14 cellular contexts compared by ENCODE assay signal in genomic region chr9:104092192-104092591, GRCh38. TPM values are rescaled to one million over a fixed set of nuclear protein-coding genes. Genes with fewer than 3 reads are reported as not detected.
DNase-seq lines count a peak whose midpoint lies in the region; ATAC-seq, FAIRE-seq and TF ChIP-seq lines count a peak whose summit lies in the region.
"Had no signal": no experiment of that assay in that cellular context is flagged by ENCODE, and none has a peak within 500 bp of the region (broad histone marks: within the 10 kb centered on the region; RNA-seq: fewer than 3 reads in every experiment).

No MANE protein-coding gene starts in this region.

- H3K23ac ChIP-seq in IMR-90 (ENCODE audit: low read depth, low read length) = peak overlapping the region; percentile 16; the same call in 1 of the 2 replicates

- no peak overlapping the region for H3K18ac ChIP-seq in IMR-90 (ENCODE audit: low read depth, low read length)

- H3K4me3 Mint-ChIP-seq in neural crest cell = peak overlapping the region; percentile 100
- H3K4me3 Mint-ChIP-seq: dendritic cell treated with granulocyte-macrophage colony-stimulating factor and Interleukin-4, amounts not matched to agents 40 ng/mL and 50 ng/mL, for 4 days had no signal

- peak overlapping the region in 1 of 2 experiments; percentile 41; a peak in 2 of 4 replicates for H4K8ac ChIP-seq in IMR-90 (ENCODE audit: low read depth in 2 of 2, low read length in 2 of 2)

- SMC1A ChIA-PET in GM12878 (lab: Charles Lee; ENCODE audit: uncharacterized antibody, unreplicated experiment) = interaction anchor here (0.7 to 3.1 kb wide), 5 partner anchors 18 to 402 kb away, joined by 3 to 11 read pairs (median 3); no protein-coding TSS in a partner anchor

- H3K9me1 ChIP-seq in IMR-90 (ENCODE audit: insufficient read depth, low read length) = no peaks in the 10 kb centered on the region; the same call in 1 of the 2 replicates

- RAD21 ChIA-PET in GM12878 (lab: Charles Lee; ENCODE audit: unreplicated experiment) = interaction anchor here (0.8 to 1.5 kb wide), 3 partner anchors 10 to 302 kb away, joined by 3 to 4 read pairs (median 3); no protein-coding TSS in a partner anchor

- CTCF ChIA-PET in IMR-90 (lab: Yijun Ruan, JAX) (interaction anchor here (0.6 to 2.0 kb wide), 5 partner anchors 10 to 41 kb away, joined by 3 to 6 read pairs (median 4); no protein-coding TSS in a partner anchor), GM12878 (lab: Yijun Ruan, JAX) (interaction anchor here (0.7 to 3.2 kb wide), 6 partner anchors 10 to 776 kb away, joined by 3 to 10 read pairs (median 4); no protein-coding TSS in a partner anchor)

- intact Hi-C loops in IMR-90 (cut with micrococcal nuclease) (loop anchor here (5.0 kb wide), 1 partner anchor 655 kb away; the partner anchor contains the start of gene NIPSNAP3A), GM12878 (cut with micrococcal nuclease; ENCODE audit: unreplicated experiment) (loop anchor here (5.0 kb wide), 2 partner anchors 305 to 655 kb away; partner anchors contain the start of gene NIPSNAP3A), lower leg skin (cut with DNase I; ENCODE audit: low total_unique reads) (no loop called here)

- POLR2A ChIA-PET in IMR-90 (lab: Charles Lee; ENCODE audit: unreplicated experiment) (no interaction called here), GM12878 (lab: Charles Lee) (no interaction called here)

- 0 out of 3 replicates have a peak overlapping the region, but pooled peaks have one; percentile 52 for H2BK15ac ChIP-seq in IMR-90 (ENCODE audit: low read depth, low read length)

- FAIRE-seq in GM12878 (lab: Jason Lieb, UNC) (no peak), RCC 7860 (lab: Jason Lieb, UNC) (no peak)
- FAIRE-seq: GM18507 had no signal

- no peaks in the 10 kb centered on the region for H4K20me1 ChIP-seq in IMR-90 (ENCODE audit: insufficient read depth, low read length)
- no peaks in the 10 kb centered on the region for H4K20me1 ChIP-seq in GM12878 (ENCODE audit: control insufficient read depth, insufficient read depth)

- no peak overlapping the region; the same call in 1 of the 2 replicates for H3K14ac ChIP-seq in IMR-90 (replicated peaks; ENCODE audit: low read depth, low read length)

- H3K79me2 ChIP-seq in GM12878 (ENCODE audit: control insufficient read depth, insufficient read depth, low read length) = peaks cover 34% of the 10 kb centered on the region

- whole genome bisulfite sequencing in IMR-90 (ENCODE audit: extremely low coverage in 2 of 2, insufficient read length in 1 of 2), 2 experiments = no CpG with 5 or more reads among the region's 2 CpGs
- 86% methylated on average over 2 of the region's 2 CpGs for WGBS in GM12878 (ENCODE audit: insufficient coverage, insufficient replicate concordance, low lambda C conversion rate, missing lambda C conversion rate)
- WGBS in lower leg skin, 2 donors = 50 to 71% methylated on average over 2 of the region's 2 CpGs

- no peaks in the 10 kb centered on the region for H3K9me3 ChIP-seq in IMR-90 (ENCODE audit: control insufficient read depth, insufficient read depth, low read length)
- H3K9me3 ChIP-seq in GM12878 (replicated peaks; ENCODE audit: control insufficient read depth, insufficient read depth, low read length) = no peaks in the 10 kb centered on the region; the same call in 2 of the 3 replicates

- no peaks in the 10 kb centered on the region for H3K36me3 ChIP-seq in IMR-90 (ENCODE audit: control insufficient read depth, insufficient read depth, low read length)
- H3K36me3 ChIP-seq in GM12878 (ENCODE audit: control insufficient read depth in 2 of 2, insufficient read depth in 2 of 2, low read length in 1 of 2) = no peaks in the 10 kb centered on the region

- TF ChIP-seq RAD21 in IMR-90 (IDR thresholded peaks at IDR 0.05; ENCODE audit: low read length) = no peak
- TF ChIP-seq RAD21 in GM12878 (IDR thresholded peaks at IDR 0.05; ENCODE audit: insufficient read depth, low read depth, low read length) = no peak

- no peak overlapping the region for H3K56ac ChIP-seq in IMR-90 (ENCODE audit: extremely low read depth, insufficient read depth, low read length)

- in situ Hi-C loops in IMR-90 (cut with MboI; ENCODE audit: low sequenced_read_pairs) (no loop called here), GM12878 (cut with MboI) (no loop called here)

- no peak overlapping the region for H2BK20ac ChIP-seq in IMR-90 (ENCODE audit: low read depth, low read length)

- H3K4ac ChIP-seq in IMR-90 (ENCODE audit: low read depth, low read length) = no peak overlapping the region

- peaks cover 1% of the 10 kb centered on the region for H3K27me3 Mint-ChIP-seq in neural crest cell (ENCODE audit: low read depth)

- no peak for TF ChIP-seq CTCF in IMR-90 (conservative IDR thresholded peaks at IDR 0.05; ENCODE audit: low read depth, low read length)
- no peak for TF ChIP-seq CTCF in GM12878 (IDR thresholded peaks at IDR 0.05 in 2 of 3, conservative IDR thresholded peaks at IDR 0.05 in 1 of 3; ENCODE audit: control insufficient read depth in 2 of 3, extremely low read depth in 1 of 3, insufficient read depth in 1 of 3, low read depth in 3 of 3, low read length in 3 of 3)
- TF ChIP-seq CTCF in neural crest cell (conservative IDR thresholded peaks at IDR 0.05) = no peak
- no peak for TF ChIP-seq CTCF in lower leg skin (IDR thresholded peaks at IDR 0.05)

- DNase-seq in NCI-H345 (lab: John Stamatoyannopoulos, UW) (peak; percentile 9), NCI-H345 treated with DMSO at 0.1 percent for 48 hours (lab: John Stamatoyannopoulos, UW; ENCODE audit: unreplicated experiment) (no peak), IMR-90 (no peak), GM12878 (ENCODE audit: low read depth, low spot score) (no peak), neural crest cell (ENCODE audit: low read depth, low spot score) (no peak), lower leg skin (ENCODE audit: low spot score in 2 of 2) (no peak), RCC 7860 (ENCODE audit: low spot score) (no peak)
- DNase-seq: activated gamma-delta T cell treated with Interleukin-2 at 50 U/mL for 16 hours, DMS79 treated with DMSO at 0.1 percent for 48 hours had no signal

- H2BK5ac ChIP-seq in IMR-90 (ENCODE audit: low read depth, low read length, poor library complexity, severe bottlenecking) = peak overlapping the region; percentile 86

- no peak overlapping the region for H3K4me3 ChIP-seq in IMR-90 (ENCODE audit: insufficient read depth, low read depth, low read length)
- peak overlapping the region; percentile 99; the same call in 1 of the 2 replicates for H3K4me3 ChIP-seq in GM12878
- H3K4me3 ChIP-seq in lower leg skin (ENCODE audit: low read depth, poor library complexity, severe bottlenecking) = no peak overlapping the region

- peaks cover 20 to 22% of the 10 kb centered on the region in 2 experiments for H3K79me1 ChIP-seq in IMR-90 (ENCODE audit: low read depth in 1 of 2, low read length in 2 of 2)

- peaks cover 35% of the 10 kb centered on the region for H3K4me1 Mint-ChIP-seq in neural crest cell

- H3K4me1 ChIP-seq in IMR-90 (ENCODE audit: control insufficient read depth, insufficient read depth, low read length) (peaks cover 3% of the 10 kb centered on the region), GM12878 (ENCODE audit: control insufficient read depth, insufficient read depth, low read length) (peaks cover 22% of the 10 kb centered on the region)

- H3K27ac ChIP-seq in IMR-90 (ENCODE audit: insufficient read depth, low read length) (peak overlapping the region; percentile 52; the same call in 1 of the 2 replicates), GM12878 (ENCODE audit: control insufficient read depth, insufficient read depth) (no peak overlapping the region; the same call in 1 of the 2 replicates)
- H3K27ac ChIP-seq: RWPE1 had no signal

- H3K36me3 Mint-ChIP-seq in neural crest cell (ENCODE audit: low read depth) = no peaks in the 10 kb centered on the region

- H2AK9ac ChIP-seq in IMR-90 (replicated peaks; ENCODE audit: low read depth, low read length, poor library complexity) = no peak overlapping the region

- H3K27ac Mint-ChIP-seq in neural crest cell (ENCODE audit: unreplicated experiment) = no peak overlapping the region
- H3K27ac Mint-ChIP-seq: dendritic cell treated with granulocyte-macrophage colony-stimulating factor and Interleukin-4, amounts not matched to agents 40 ng/mL and 50 ng/mL, for 4 days had no signal

- no peaks in the 10 kb centered on the region for H3K27me3 ChIP-seq in IMR-90 (ENCODE audit: control insufficient read depth, insufficient read depth, low read length)
- no peaks in the 10 kb centered on the region for H3K27me3 ChIP-seq in GM12878 (replicated peaks in 1 of 2; ENCODE audit: control insufficient read depth in 2 of 2, insufficient read depth in 2 of 2, low read length in 1 of 2)

- dilution Hi-C loops in IMR-90 (cut with HindIII; ENCODE audit: low sequenced_read_pairs, unreplicated experiment) = no loop called here

- no peak overlapping the region for H4K91ac ChIP-seq in IMR-90 (ENCODE audit: insufficient read depth, low read depth, low read length)

- no peak overlapping the region for H4K5ac ChIP-seq in IMR-90 (ENCODE audit: low read depth, low read length)

- no peak for TF ChIP-seq POLR2A in IMR-90 (IDR thresholded peaks at IDR 0.05; ENCODE audit: low read depth, low read length)
- no peak for TF ChIP-seq POLR2A in GM12878 (IDR thresholded peaks at IDR 0.05; ENCODE audit: low read depth, low read length)
- no peak for TF ChIP-seq POLR2A in lower leg skin (IDR thresholded peaks at IDR 0.05)

- no peak for ATAC-seq in IMR-90 (ENCODE audit: low read depth)
- no peak for ATAC-seq in GM12878
- no peak for ATAC-seq in GM18511 (IDR thresholded peaks at IDR 0.05; ENCODE audit: unreplicated experiment)
- ATAC-seq: sciatic nerve had no signal

- H3K9me3 Mint-ChIP-seq in neural crest cell = peaks cover 1% of the 10 kb centered on the region
- H3K9me3 Mint-ChIP-seq: dendritic cell treated with granulocyte-macrophage colony-stimulating factor and Interleukin-4, amounts not matched to agents 40 ng/mL and 50 ng/mL, for 4 days had no signal

- BruUV-seq in IMR-90 (replicated peaks; lab: Mats Ljungman, UMichigan) (no TSS peak), GM12878 (replicated peaks; lab: Mats Ljungman, UMichigan) (no TSS peak)

- H3K4me2 ChIP-seq in IMR-90 (ENCODE audit: low read depth, low read length) = no peak overlapping the region
- H3K4me2 ChIP-seq in GM12878 (ENCODE audit: control insufficient read depth, insufficient read depth) = peak overlapping the region; percentile 73

- no peak overlapping the region for H2AK5ac ChIP-seq in IMR-90 (ENCODE audit: low read depth, low read length)

- H2BK120ac ChIP-seq in IMR-90 (ENCODE audit: low read depth, low read length) = no peak overlapping the region; the same call in 1 of the 2 replicates

- H3K9ac ChIP-seq in IMR-90 (ENCODE audit: low read depth, low read length) (no peak overlapping the region), GM12878 (ENCODE audit: control insufficient read depth, insufficient read depth, low read length) (peak overlapping the region; percentile 95; the same call in 1 of the 2 replicates)

- TF ChIP-seq EP300 in GM12878 (IDR thresholded peaks at IDR 0.05; ENCODE audit: borderline replicate concordance in 1 of 2, control insufficient read depth in 1 of 2, low read depth in 2 of 2, low read length in 2 of 2) = no peak

- H2AFZ ChIP-seq in IMR-90 (replicated peaks; ENCODE audit: low read length, poor library complexity) = no peak overlapping the region
- H2AFZ ChIP-seq in GM12878 (ENCODE audit: control insufficient read depth, low read depth, low read length) = peak overlapping the region; percentile 13; the same call in 1 of the 2 replicates

RNA-seq across cellular contexts. Expression of gene SMC2, which starts 1.9 kb away (rescaled TPM):
- total RNA-seq in IMR-90 (2012; rRNA removed) (12.4 and 21.4 TPM in 2 replicates), GM12878 (2014; rRNA removed) (36.3 and 42.0 TPM in 2 replicates), GM12878 (2014; rRNA removed; fragmentation: Illumina TruSeq; extraction: Trizol) (55.9 and 59.1 TPM in 2 replicates), GM12878 (2021) (42.2 and 43.5 TPM in 2 replicates), neural crest cell (45.4 and 50.0 TPM in 2 replicates), lower leg skin (1 to 10 TPM; 5.0 to 8.4 (median 7.7) TPM)
- polyA plus RNA-seq in IMR-90 (2012; rRNA removed) (4.1 and 4.9 TPM in 2 replicates), GM12878 (2011; rRNA removed) (37.0 and 64.0 TPM in 2 replicates), GM12878 (2014; fragmentation: Illumina TruSeq; extraction: Trizol) (48.9 and 59.7 TPM in 2 replicates), GM12878 (2014; fragmentation: Nextera tagmentation; extraction: Ambion mirVana) (10 to 100 TPM; 51.0 to 82.7 TPM), GM12878 (2014; rRNA removed) (19.2 and 22.9 TPM in 2 replicates), GM12878 (2016; fragmentation: Nextera tagmentation; extraction: Ambion mirVana) (100 to 1,000 TPM in 1 of 2 experiments, 10 to 100 TPM in 1; 97.6 to 116 TPM)
- polyA plus RNA-seq in IMR-90 (2012; cell fraction: cytosol; rRNA removed) = 0.42 and 0.67 TPM in 2 replicates
- polyA plus RNA-seq in IMR-90 (2012; cell fraction: nucleus; rRNA removed; ENCODE audit: low replicate concordance) = 0.27 and 2.8 TPM in 2 replicates
- 18.3 and 18.7 TPM in 2 replicates for total RNA-seq in GM12878 (2013; cell fraction: nucleolus; rRNA removed)
- polyA plus RNA-seq in GM12878 (2011; ENCODE audit: low read depth) = 12.3 TPM
- polyA plus RNA-seq in GM12878 (2011; cell fraction: cytosol; rRNA removed) = 11.8 and 12.8 TPM in 2 replicates
- 14.1 and 16.0 TPM in 2 replicates for polyA plus RNA-seq in GM12878 (2011; cell fraction: nucleus; rRNA removed)
- 18.4 and 23.7 TPM in 2 replicates for polyA plus RNA-seq in GM12878 (2012)
- polyA minus RNA-seq in GM12878 (2011; rRNA and poly(A)+ RNA removed) = 28.9 and 42.2 TPM in 2 replicates
- 13.2 and 17.0 TPM in 2 replicates for polyA minus RNA-seq in GM12878 (2011; cell fraction: cytosol; rRNA and poly(A)+ RNA removed)
- polyA minus RNA-seq in GM12878 (2011; cell fraction: nucleus; rRNA and poly(A)+ RNA removed) = 12.1 and 16.0 TPM in 2 replicates
